8 cellular contexts compared by ENCODE assay signal in genomic region chr12:56117082-56117706, GRCh38. TPM values are rescaled to one million over a fixed set of nuclear protein-coding genes. Genes with fewer than 3 reads are reported as not detected.
A peak's percentile ranks its signal among the peaks of the same experiment; 100 is the strongest.
DNase-seq lines count a peak whose midpoint lies in the region; TF ChIP-seq lines count a peak whose summit lies in the region.
"Not testable (repeated sequence)": the region's sequence is repeated elsewhere in the genome, so short reads cannot be mapped to it uniquely, and the experiment has no call there.

No MANE protein-coding gene starts in this region.

- peaks cover 34 to 48% of the 10 kb centered on the region in 2 donors for H3K36me3 Mint-ChIP-seq in CD4-positive, alpha-beta memory T cell
- H3K36me3 Mint-ChIP-seq in activated naive CD8-positive, alpha-beta T cell treated with anti-CD3 and anti-CD28 coated beads for 36 hours = peaks cover 63% of the 10 kb centered on the region
- H3K36me3 Mint-ChIP-seq in neural crest cell (ENCODE audit: low read depth) = peaks cover 22% of the 10 kb centered on the region

- CTCF ChIA-PET in CD4-positive, alpha-beta memory T cell (lab: Charles Lee; ENCODE audit: partially characterized antibody) = interaction anchor here (0.9 to 13.2 kb wide), 15 partner anchors 11 to 379 kb away, joined by 3 to 264 read pairs (median 10); partner anchors contain the start of genes ESYT1, PA2G4, RNF41 and SMARCC2

- not testable (repeated sequence) for H3K9me3 ChIP-seq in CD4-positive, alpha-beta memory T cell (ENCODE audit: control insufficient read depth in 1 of 2, low read length in 2 of 2); SK-N-MC (ENCODE audit: low read depth, low read length); endocrine pancreas (ENCODE audit: control insufficient read depth, low read length)

- H3K27ac ChIP-seq in CD4-positive, alpha-beta memory T cell (ENCODE audit: low read depth, low read length) = peak overlapping the region; percentile 89
- peak overlapping the region; percentile 93 for H3K27ac ChIP-seq in KMS-11
- peak overlapping the region; percentile 98 for H3K27ac ChIP-seq in SK-N-MC
- peak overlapping the region; percentile 96 for H3K27ac ChIP-seq in substantia nigra (ENCODE audit: low read depth, low read length, poor library complexity, severe bottlenecking)

- peak overlapping the region; percentile 94 to 100 (median 99) for H3K27ac Mint-ChIP-seq in CD4-positive, alpha-beta memory T cell
- H3K27ac Mint-ChIP-seq in activated naive CD8-positive, alpha-beta T cell treated with anti-CD3 and anti-CD28 coated beads for 36 hours = peak overlapping the region; percentile 100
- peak overlapping the region; percentile 100 for H3K27ac Mint-ChIP-seq in neural crest cell (ENCODE audit: unreplicated experiment)

- peak in 2 of 5 donors; percentile 13 to 24 for DNase-seq in CD4-positive, alpha-beta memory T cell
- not testable (repeated sequence) for DNase-seq in SK-N-MC (ENCODE audit: low read depth, low spot score); activated naive CD8-positive, alpha-beta T cell treated with anti-CD3 and anti-CD28 coated beads for 36 hours; neural crest cell (ENCODE audit: low read depth, low spot score); substantia nigra (lab: John Stamatoyannopoulos, UW)
- DNase-seq in inferior parietal cortex (ENCODE audit: extremely low spot score) = peak; percentile 15

- not testable (repeated sequence) for H3K36me3 ChIP-seq in CD4-positive, alpha-beta memory T cell (ENCODE audit: insufficient read depth, low read length); endocrine pancreas (ENCODE audit: control insufficient read depth, insufficient read depth, low read length)
- peaks cover 13% of the 10 kb centered on the region; the same call in 1 of the 2 replicates for H3K36me3 ChIP-seq in KMS-11 (ENCODE audit: insufficient read depth)
- peaks cover 51% of the 10 kb centered on the region for H3K36me3 ChIP-seq in SK-N-MC (ENCODE audit: insufficient read depth, low read length)

- TF ChIP-seq CTCF in KMS-11 (conservative IDR thresholded peaks at IDR 0.05; ENCODE audit: low read depth, low read length); neural crest cell (conservative IDR thresholded peaks at IDR 0.05): not testable (repeated sequence)

- H3K27me3 ChIP-seq in CD4-positive, alpha-beta memory T cell (ENCODE audit: insufficient read depth, low read length); KMS-11 (ENCODE audit: insufficient read depth, low read depth); endocrine pancreas (ENCODE audit: control insufficient read depth, insufficient read depth, low read length): not testable (repeated sequence)

- not testable (repeated sequence) for H3K9me3 Mint-ChIP-seq in CD4-positive, alpha-beta memory T cell; activated naive CD8-positive, alpha-beta T cell treated with anti-CD3 and anti-CD28 coated beads for 36 hours; neural crest cell

- H3K27me3 Mint-ChIP-seq in CD4-positive, alpha-beta memory T cell = not testable (repeated sequence)
- H3K27me3 Mint-ChIP-seq in activated naive CD8-positive, alpha-beta T cell treated with anti-CD3 and anti-CD28 coated beads for 36 hours = peaks cover 14% of the 10 kb centered on the region
- H3K27me3 Mint-ChIP-seq in neural crest cell (ENCODE audit: low read depth) = peaks cover 11% of the 10 kb centered on the region

- not testable (repeated sequence) for H2AFZ ChIP-seq in KMS-11 (ENCODE audit: low read depth)

- POLR2A ChIA-PET in CD4-positive, alpha-beta memory T cell (lab: Charles Lee; ENCODE audit: partially characterized antibody) = interaction anchor here (0.5 to 7.6 kb wide), 41 partner anchors 11 to 608 kb away, joined by 3 to 324 read pairs (median 7); partner anchors contain the start of genes ATP5F1B, BAZ2A, BLOC1S1 and CS

- peak overlapping the region; percentile 95 to 99 (median 98) for H3K4me3 Mint-ChIP-seq in CD4-positive, alpha-beta memory T cell
- H3K4me3 Mint-ChIP-seq in activated naive CD8-positive, alpha-beta T cell treated with anti-CD3 and anti-CD28 coated beads for 36 hours = peak overlapping the region; percentile 92
- H3K4me3 Mint-ChIP-seq in neural crest cell = peak overlapping the region; percentile 97

- H4K20me1 ChIP-seq in KMS-11 (ENCODE audit: insufficient read depth) = not testable (repeated sequence)

- peak overlapping the region; percentile 80 for H3K4me2 ChIP-seq in KMS-11

- intact Hi-C loops in CD4-positive, alpha-beta memory T cell (cut with micrococcal nuclease) = loop anchor here (5.0 kb wide), 3 partner anchors 120 to 520 kb away; partner anchors contain the start of genes PYM1 and SUOX

- peaks cover 34% of the 10 kb centered on the region for H3K4me1 ChIP-seq in CD4-positive, alpha-beta memory T cell (ENCODE audit: insufficient read depth, low read length)
- H3K4me1 ChIP-seq in KMS-11 (ENCODE audit: low read depth, poor library complexity, severe bottlenecking) (peaks cover 23% of the 10 kb centered on the region), endocrine pancreas (ENCODE audit: control insufficient read depth, insufficient read depth, low read length) (peaks cover 12% of the 10 kb centered on the region)

- peak overlapping the region; percentile 95 for H3K9ac ChIP-seq in KMS-11
- peak overlapping the region; percentile 96 for H3K9ac ChIP-seq in SK-N-MC (ENCODE audit: insufficient read length)
- H3K9ac ChIP-seq in endocrine pancreas (ENCODE audit: control insufficient read depth, insufficient read depth, low read length) = peak overlapping the region; percentile 91

- peaks cover 15% of the 10 kb centered on the region for H3K79me2 ChIP-seq in KMS-11 (ENCODE audit: insufficient read depth, low read depth)

- H3K4me3 ChIP-seq in CD4-positive, alpha-beta memory T cell (ENCODE audit: low read length in 2 of 2) = peak overlapping the region; percentile 99
- H3K4me3 ChIP-seq in KMS-11 (IDR thresholded peaks at IDR 0.05; ENCODE audit: insufficient read depth, low read depth, low read length) = not testable (repeated sequence)
- H3K4me3 ChIP-seq in SK-N-MC = peak overlapping the region; percentile 93
- H3K4me3 ChIP-seq in endocrine pancreas (ENCODE audit: control insufficient read depth, insufficient read depth, low read length) = peak overlapping the region; percentile 99

- peaks cover 20 to 44% (median 30%) of the 10 kb centered on the region in 4 donors for H3K4me1 Mint-ChIP-seq in CD4-positive, alpha-beta memory T cell
- peaks cover 40% of the 10 kb centered on the region for H3K4me1 Mint-ChIP-seq in activated naive CD8-positive, alpha-beta T cell treated with anti-CD3 and anti-CD28 coated beads for 36 hours
- H3K4me1 Mint-ChIP-seq in neural crest cell = peaks cover 31% of the 10 kb centered on the region

RNA-seq across cellular contexts. Expression of gene RPL41, which starts 0.8 kb away (rescaled TPM):
- 1,000 to 10,000 TPM; 5,438 to 5,728 TPM for total RNA-seq in CD4-positive, alpha-beta memory T cell
- 1,000 to 10,000 TPM; 6,058 to 8,691 TPM for polyA plus RNA-seq in CD4-positive, alpha-beta memory T cell
- 1,000 to 10,000 TPM; 5,444 to 5,630 TPM for total RNA-seq in activated naive CD8-positive, alpha-beta T cell treated with anti-CD3 and anti-CD28 coated beads for 36 hours
- total RNA-seq in neural crest cell = 4,478 and 4,582 TPM in 2 replicates

RNA-seq across cellular contexts. Expression of gene ZC3H10, which starts 0.9 kb away (rescaled TPM):
- 10 to 100 TPM; 16.3 to 19.6 TPM for total RNA-seq in CD4-positive, alpha-beta memory T cell
- 1 to 10 TPM in 1 of 2 donors, under 1 TPM in 1; 0.27 to 3.9 TPM for polyA plus RNA-seq in CD4-positive, alpha-beta memory T cell
- total RNA-seq in activated naive CD8-positive, alpha-beta T cell treated with anti-CD3 and anti-CD28 coated beads for 36 hours = 1 to 10 TPM; 6.9 to 7.2 TPM
- 19.1 and 19.3 TPM in 2 replicates for total RNA-seq in neural crest cell

RNA-seq across cellular contexts. Expression of gene ESYT1, which starts 10.9 kb away (rescaled TPM):
- total RNA-seq in CD4-positive, alpha-beta memory T cell = 100 to 1,000 TPM; 249 to 258 TPM
- 100 to 1,000 TPM; 395 to 690 TPM for polyA plus RNA-seq in CD4-positive, alpha-beta memory T cell
- total RNA-seq in activated naive CD8-positive, alpha-beta T cell treated with anti-CD3 and anti-CD28 coated beads for 36 hours = 100 to 1,000 TPM; 153 to 155 TPM
- total RNA-seq in neural crest cell = 118 and 121 TPM in 2 replicates

RNA-seq across cellular contexts. Expression of gene PA2G4, which starts 12.8 kb away (rescaled TPM):
- 100 to 1,000 TPM; 106 to 108 TPM for total RNA-seq in CD4-positive, alpha-beta memory T cell
- 100 to 1,000 TPM; 204 to 223 TPM for polyA plus RNA-seq in CD4-positive, alpha-beta memory T cell
- 100 to 1,000 TPM; 552 to 588 TPM for total RNA-seq in activated naive CD8-positive, alpha-beta T cell treated with anti-CD3 and anti-CD28 coated beads for 36 hours
- 201 and 213 TPM in 2 replicates for total RNA-seq in neural crest cell

RNA-seq across cellular contexts. Expression of gene MYL6B, which starts 35.2 kb away (rescaled TPM):
- total RNA-seq in CD4-positive, alpha-beta memory T cell = 1 to 10 TPM; 2.6 to 3.4 TPM
- polyA plus RNA-seq in CD4-positive, alpha-beta memory T cell = 1 to 10 TPM; 1.8 to 4.8 TPM
- 10 to 100 TPM; 67.9 to 76.2 TPM for total RNA-seq in activated naive CD8-positive, alpha-beta T cell treated with anti-CD3 and anti-CD28 coated beads for 36 hours
- total RNA-seq in neural crest cell = 178 and 189 TPM in 2 replicates
